In genomic region chr5:42858709-42859108, GRCh38 we compare ENCODE assay signal across 11 cellular contexts. TPM values are rescaled to one million over a fixed set of nuclear protein-coding genes. Genes with fewer than 3 reads are reported as not detected.
A peak's percentile ranks its signal among the peaks of the same experiment; 100 is the strongest.
DNase-seq lines count a peak whose midpoint lies in the region; ATAC-seq, FAIRE-seq and TF ChIP-seq lines count a peak whose summit lies in the region.
"Had no signal": no experiment of that assay in that cellular context is flagged by ENCODE, and none has a peak within 500 bp of the region (broad histone marks: within the 10 kb centered on the region; RNA-seq: fewer than 3 reads in every experiment).

No MANE protein-coding gene starts in this region.

- DNase-seq in G401 (ENCODE audit: low spot score) (peak; percentile 7), K562 (ENCODE audit: extremely low read depth in 1 of 4, low spot score in 3 of 4) (no peak), hippocampal formation (lab: John Stamatoyannopoulos, UW) (peak; percentile 62 to 85), putamen (ENCODE audit: low spot score) (peak; percentile 91), A172 (ENCODE audit: low spot score) (no peak), NCI-H1048 (lab: John Stamatoyannopoulos, UW) (no peak)
- DNase-seq in activated CD8-positive, alpha-beta memory T cell treated with anti-CD3 and anti-CD28 coated beads, Interleukin-2, amount 10 ng/mL, durations not matched to agents 7 days and 5 days, result no peak
- DNase-seq: activated CD4-positive, alpha-beta memory T cell treated with anti-CD3 and anti-CD28 coated beads for 36 hours; mesendoderm had no signal

- POLR2A ChIA-PET in K562 (lab: Yijun Ruan, JAX), result interaction anchor here (0.6 to 3.7 kb wide), 7 partner anchors 11 to 455 kb away, joined by 3 to 16 read pairs (median 4); no protein-coding TSS in a partner anchor

- peak overlapping the region; percentile 27; the same call in 1 of the 2 replicates for H3K4me2 ChIP-seq in K562 (ENCODE audit: insufficient read depth, low read length)

- no peak for TF ChIP-seq POLR2A in K562 (conservative IDR thresholded peaks at IDR 0.05)

- H3K9ac ChIP-seq in K562 (ENCODE audit: insufficient read depth in 1 of 2, low read depth in 2 of 2, low read length in 2 of 2), result no peak overlapping the region

- intact Hi-C loops in K562 (cut with micrococcal nuclease), result no loop called here

- no peaks in the 10 kb centered on the region for H3K36me3 Mint-ChIP-seq in activated CD8-positive, alpha-beta memory T cell treated with anti-CD3 and anti-CD28 coated beads, Interleukin-2, amount 10 ng/mL, durations not matched to agents 7 days and 5 days
- H3K36me3 Mint-ChIP-seq: activated CD4-positive, alpha-beta memory T cell treated with anti-CD3 and anti-CD28 coated beads for 36 hours; stimulated activated effector memory CD8-positive, alpha-beta T cell treated with anti-CD3 and anti-CD28 coated beads, Interleukin-12 subunit alpha, Interleukin-12 subunit beta, amount 100 ng/mL, for 72 hours had no signal

- in situ Hi-C loops in G401 (cut with HindIII; ENCODE audit: low sequenced_read_pairs) (no loop called here), K562 (cut with MboI) (no loop called here)

- no peak overlapping the region for H3K4me3 Mint-ChIP-seq in activated CD8-positive, alpha-beta memory T cell treated with anti-CD3 and anti-CD28 coated beads, Interleukin-2, amount 10 ng/mL, durations not matched to agents 7 days and 5 days
- H3K4me3 Mint-ChIP-seq: activated CD4-positive, alpha-beta memory T cell treated with anti-CD3 and anti-CD28 coated beads for 36 hours; stimulated activated effector memory CD8-positive, alpha-beta T cell treated with anti-CD3 and anti-CD28 coated beads, Interleukin-12 subunit alpha, Interleukin-12 subunit beta, amount 100 ng/mL, for 72 hours had no signal

- 13% methylated on average over 7 of the region's 7 CpGs for WGBS in K562 (ENCODE audit: insufficient coverage, low coverage, missing lambda C conversion rate)

- no peak for TF ChIP-seq RAD21 in K562 (CRISPR knock-in tag; conservative IDR thresholded peaks at IDR 0.05 in 1 of 2, IDR thresholded peaks at IDR 0.05 in 1 of 2)

- no peaks in the 10 kb centered on the region for H4K20me1 ChIP-seq in K562 (replicated peaks; ENCODE audit: control insufficient read depth, insufficient read depth, low read length)

- ATAC-seq in K562 (peak; percentile 56), HG03469 (IDR thresholded peaks at IDR 0.05; ENCODE audit: unreplicated experiment) (no peak)
- no peak for ATAC-seq in activated CD8-positive, alpha-beta memory T cell treated with anti-CD3 and anti-CD28 coated beads, Interleukin-2, amount 10 ng/mL, durations not matched to agents 7 days and 5 days
- ATAC-seq: stimulated activated effector memory CD8-positive, alpha-beta T cell treated with anti-CD3 and anti-CD28 coated beads, Interleukin-12 subunit alpha, Interleukin-12 subunit beta, amount 100 ng/mL, for 72 hours had no signal

- peaks cover 2% of the 10 kb centered on the region for H3K4me1 Mint-ChIP-seq in activated CD8-positive, alpha-beta memory T cell treated with anti-CD3 and anti-CD28 coated beads, Interleukin-2, amount 10 ng/mL, durations not matched to agents 7 days and 5 days
- H3K4me1 Mint-ChIP-seq: stimulated activated effector memory CD8-positive, alpha-beta T cell treated with anti-CD3 and anti-CD28 coated beads, Interleukin-12 subunit alpha, Interleukin-12 subunit beta, amount 100 ng/mL, for 72 hours had no signal

- H3K27me3 ChIP-seq in K562 (ENCODE audit: control insufficient read depth in 2 of 2, insufficient read depth in 2 of 2, low read length in 2 of 2), result no peaks in the 10 kb centered on the region

- peaks cover 21% of the 10 kb centered on the region for H3K27me3 Mint-ChIP-seq in activated CD8-positive, alpha-beta memory T cell treated with anti-CD3 and anti-CD28 coated beads, Interleukin-2, amount 10 ng/mL, durations not matched to agents 7 days and 5 days

- 0 out of 6 replicates have a peak, but pooled peaks of 1 of the 3 experiments have one; percentile 2 for TF ChIP-seq CTCF in K562 (IDR thresholded peaks at IDR 0.05 in 2 of 3, conservative IDR thresholded peaks at IDR 0.05 in 1 of 3; ENCODE audit: insufficient read depth in 2 of 3, low read depth in 1 of 3, low read length in 3 of 3)

- no peak overlapping the region for H3K27ac ChIP-seq in K562 (ENCODE audit: extremely low read depth, low read depth, low read length)

- no peaks in the 10 kb centered on the region for H3K36me3 ChIP-seq in K562 (ENCODE audit: control insufficient read depth, insufficient read depth, low read length)

- H3K9me3 Mint-ChIP-seq in activated CD8-positive, alpha-beta memory T cell treated with anti-CD3 and anti-CD28 coated beads, Interleukin-2, amount 10 ng/mL, durations not matched to agents 7 days and 5 days (ENCODE audit: low read depth), result peaks cover 2% of the 10 kb centered on the region
- H3K9me3 Mint-ChIP-seq: activated CD4-positive, alpha-beta memory T cell treated with anti-CD3 and anti-CD28 coated beads for 36 hours had no signal

- FAIRE-seq in K562 (lab: Jason Lieb, UNC), result no peak

- no peak for TF ChIP-seq EP300 in K562 (IDR thresholded peaks at IDR 0.05; ENCODE audit: low read length)

- H3K79me2 ChIP-seq in K562 (ENCODE audit: control insufficient read depth, insufficient read depth, low read length), result no peaks in the 10 kb centered on the region

- H2AFZ ChIP-seq in K562 (ENCODE audit: low read depth, low read length), result peak overlapping the region; percentile 87

- H3K27ac Mint-ChIP-seq in activated CD8-positive, alpha-beta memory T cell treated with anti-CD3 and anti-CD28 coated beads, Interleukin-2, amount 10 ng/mL, durations not matched to agents 7 days and 5 days, result no peak overlapping the region
- H3K27ac Mint-ChIP-seq: activated CD4-positive, alpha-beta memory T cell treated with anti-CD3 and anti-CD28 coated beads for 36 hours; stimulated activated effector memory CD8-positive, alpha-beta T cell treated with anti-CD3 and anti-CD28 coated beads, Interleukin-12 subunit alpha, Interleukin-12 subunit beta, amount 100 ng/mL, for 72 hours had no signal

- no peak overlapping the region for H3K4me3 ChIP-seq in K562

- BruUV-seq in K562 (replicated peaks; lab: Mats Ljungman, UMichigan), result no TSS peak

- no peaks in the 10 kb centered on the region for H3K9me1 ChIP-seq in K562 (ENCODE audit: control insufficient read depth, insufficient read depth, low read length)

- CTCF ChIA-PET in K562 (lab: Yijun Ruan, JAX; ENCODE audit: low intra/inter-chr PET ratio), result no interaction called here
- CTCF ChIA-PET in activated CD8-positive, alpha-beta memory T cell treated with anti-CD3 and anti-CD28 coated beads, Interleukin-2, amount 10 ng/mL, durations not matched to agents 7 days and 5 days (lab: Charles Lee), result no interaction called here

- H3K9me3 ChIP-seq in K562 (replicated peaks; ENCODE audit: control insufficient read depth, insufficient read depth, low read depth, low read length), result no peaks in the 10 kb centered on the region

- peaks cover 0 to 9% of the 10 kb centered on the region in 2 experiments; a peak in 4 of 5 replicates for H3K4me1 ChIP-seq in K562 (replicated peaks in 1 of 2; ENCODE audit: control insufficient read depth in 2 of 2, insufficient read depth in 2 of 2, low read length in 2 of 2)

TF ChIP-seq in K562, 482 proteins besides CTCF, POLR2A, EP300 and RAD21:
- TF ChIP-seq TAF15 (IDR thresholded peaks at IDR 0.05; ENCODE audit: low read depth, low read length), result no peak
- TF ChIP-seq ZBTB7A (IDR thresholded peaks at IDR 0.05; ENCODE audit: borderline replicate concordance, control insufficient read depth, low read depth, low read length), result no peak
- TF ChIP-seq ZNF507 (tag; conservative IDR thresholded peaks at IDR 0.05), result 0 out of 2 replicates have a peak, but pooled peaks have one; percentile 6
- 0 out of 2 replicates have a peak, but pooled peaks have one; percentile 4 for TF ChIP-seq MEF2A (IDR thresholded peaks at IDR 0.05; ENCODE audit: control insufficient read depth, low read depth, low read length)

RNA-seq across cellular contexts. Expression of gene SELENOP, which starts 47.0 kb away (rescaled TPM):
- 0.20 TPM in 1 of 2 replicates, not detected in the other for total RNA-seq in G401 (2014; rRNA removed; shearing (Covaris generic))
- total RNA-seq in K562 (2011; cell fraction: chromatin; rRNA removed; ENCODE audit: low replicate concordance), result 2.3 and 8.7 TPM in 2 replicates
- total RNA-seq in K562 (2011; cell fraction: nucleolus; rRNA removed), result 0.67 and 3.2 TPM in 2 replicates
- 4.3 and 4.7 TPM in 2 replicates for total RNA-seq in K562 (2011; cell fraction: nucleoplasm; rRNA removed)
- total RNA-seq in K562 (2014; rRNA removed) (3.3 and 5.6 TPM in 2 replicates), K562 (2014; rRNA removed; fragmentation: Illumina TruSeq; extraction: Trizol) (4.2 and 4.5 TPM in 2 replicates), K562 (2015; rRNA removed; fragmentation: Illumina TruSeq; extraction: Trizol) (5.2 and 6.3 TPM in 2 replicates), K562 (2021) (6.0 and 6.2 TPM in 2 replicates)
- polyA plus RNA-seq in K562 (2011; rRNA removed) (3.2 and 4.3 TPM in 2 replicates), K562 (2014; fragmentation: Illumina TruSeq; extraction: Trizol) (4.5 TPM in 2 replicates), K562 (2014; fragmentation: Nextera tagmentation; extraction: Ambion mirVana) (1 to 10 TPM; 4.4 to 5.8 TPM), K562 (2014; rRNA removed) (3.9 and 5.6 TPM in 2 replicates)
- 2.1 and 2.5 TPM in 2 replicates for polyA plus RNA-seq in K562 (2011; cell fraction: cytosol; rRNA removed)
- 1.9 and 2.5 TPM in 2 replicates for polyA plus RNA-seq in K562 (2011; cell fraction: nucleus; rRNA removed)
- polyA plus RNA-seq in K562 (2012), result 5.5 and 10.3 TPM in 2 replicates
- polyA minus RNA-seq in K562 (2011; rRNA and poly(A)+ RNA removed), result 1.8 and 3.9 TPM in 2 replicates
- 1.2 and 4.0 TPM in 2 replicates for polyA minus RNA-seq in K562 (2011; cell fraction: cytosol; rRNA and poly(A)+ RNA removed)
- polyA minus RNA-seq in K562 (2011; cell fraction: nucleus; rRNA and poly(A)+ RNA removed), result 1.5 and 3.6 TPM in 2 replicates
- total RNA-seq in A172 (2014; rRNA removed; shearing (Covaris generic)), result 5.3 and 10.7 TPM in 2 replicates
- total RNA-seq in activated CD8-positive, alpha-beta memory T cell treated with anti-CD3 and anti-CD28 coated beads, Interleukin-2, amount 10 ng/mL, durations not matched to agents 7 days and 5 days, result under 1 TPM; 0.12 to 0.53 TPM
- total RNA-seq: activated CD4-positive, alpha-beta memory T cell treated with anti-CD3 and anti-CD28 coated beads for 36 hours had no signal

Comparison
In these comparisons a context has a peak if more than half of its experiments do, and no peak if none do; other contexts are left out.
1. DNase-seq: peak in G401 (single experiment), hippocampal formation (2 of 2) and putamen (single experiment); none in K562 (0 of 4), A172 (single experiment), NCI-H1048 (single experiment) and activated CD8-positive, alpha-beta memory T cell treated with anti-CD3 and anti-CD28 coated beads, Interleukin-2, amount 10 ng/mL, durations not matched to agents 7 days and 5 days (single experiment).